1 cellular context compared by ENCODE assay signal in the genomic region with DNA sequence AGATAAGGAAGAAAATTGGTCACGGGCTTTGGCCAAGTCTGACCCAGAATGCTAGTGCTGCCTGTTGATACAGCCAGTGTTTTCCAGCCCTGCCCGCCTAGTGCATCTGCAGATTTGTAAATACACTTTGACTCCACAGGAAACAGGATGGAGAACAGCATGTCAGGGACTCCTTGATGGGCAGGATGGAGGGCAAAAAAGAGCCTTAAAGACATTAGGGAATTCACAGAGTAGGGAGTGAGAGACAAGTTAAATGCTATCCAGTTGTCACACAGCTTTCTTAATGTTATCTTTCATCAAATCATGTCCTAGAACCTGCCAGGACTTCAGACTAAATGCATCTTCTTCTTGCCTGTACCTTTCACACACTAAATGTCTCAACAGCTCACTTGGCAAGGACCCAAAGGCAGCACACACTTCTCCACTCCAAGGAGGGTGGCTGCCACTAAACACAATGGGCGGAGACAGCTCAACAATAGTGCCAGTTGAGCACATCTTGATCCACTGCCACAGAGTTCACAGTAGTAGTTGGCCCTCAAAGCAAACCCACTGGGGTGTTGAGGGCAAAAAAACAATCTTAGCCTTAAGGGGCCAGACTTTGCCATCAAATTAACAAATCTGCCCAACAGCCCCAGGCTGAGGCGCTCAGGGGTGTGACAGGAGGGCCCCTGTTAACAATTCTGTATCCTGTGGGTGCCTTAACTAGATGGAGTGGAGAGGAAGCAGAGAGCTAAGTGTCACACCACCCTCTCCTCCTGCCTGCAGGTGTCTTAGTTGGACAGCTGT.
A peak's percentile ranks its signal among the peaks of the same experiment; 100 is the strongest.
TF ChIP-seq lines count a peak whose summit lies in the region.

No MANE protein-coding gene starts in this region.

TF ChIP-seq in HEK293, 187 proteins besides CTCF, POLR2A, EP300 and RAD21 (continued from another document):
- TF ChIP-seq, protein P1, sequence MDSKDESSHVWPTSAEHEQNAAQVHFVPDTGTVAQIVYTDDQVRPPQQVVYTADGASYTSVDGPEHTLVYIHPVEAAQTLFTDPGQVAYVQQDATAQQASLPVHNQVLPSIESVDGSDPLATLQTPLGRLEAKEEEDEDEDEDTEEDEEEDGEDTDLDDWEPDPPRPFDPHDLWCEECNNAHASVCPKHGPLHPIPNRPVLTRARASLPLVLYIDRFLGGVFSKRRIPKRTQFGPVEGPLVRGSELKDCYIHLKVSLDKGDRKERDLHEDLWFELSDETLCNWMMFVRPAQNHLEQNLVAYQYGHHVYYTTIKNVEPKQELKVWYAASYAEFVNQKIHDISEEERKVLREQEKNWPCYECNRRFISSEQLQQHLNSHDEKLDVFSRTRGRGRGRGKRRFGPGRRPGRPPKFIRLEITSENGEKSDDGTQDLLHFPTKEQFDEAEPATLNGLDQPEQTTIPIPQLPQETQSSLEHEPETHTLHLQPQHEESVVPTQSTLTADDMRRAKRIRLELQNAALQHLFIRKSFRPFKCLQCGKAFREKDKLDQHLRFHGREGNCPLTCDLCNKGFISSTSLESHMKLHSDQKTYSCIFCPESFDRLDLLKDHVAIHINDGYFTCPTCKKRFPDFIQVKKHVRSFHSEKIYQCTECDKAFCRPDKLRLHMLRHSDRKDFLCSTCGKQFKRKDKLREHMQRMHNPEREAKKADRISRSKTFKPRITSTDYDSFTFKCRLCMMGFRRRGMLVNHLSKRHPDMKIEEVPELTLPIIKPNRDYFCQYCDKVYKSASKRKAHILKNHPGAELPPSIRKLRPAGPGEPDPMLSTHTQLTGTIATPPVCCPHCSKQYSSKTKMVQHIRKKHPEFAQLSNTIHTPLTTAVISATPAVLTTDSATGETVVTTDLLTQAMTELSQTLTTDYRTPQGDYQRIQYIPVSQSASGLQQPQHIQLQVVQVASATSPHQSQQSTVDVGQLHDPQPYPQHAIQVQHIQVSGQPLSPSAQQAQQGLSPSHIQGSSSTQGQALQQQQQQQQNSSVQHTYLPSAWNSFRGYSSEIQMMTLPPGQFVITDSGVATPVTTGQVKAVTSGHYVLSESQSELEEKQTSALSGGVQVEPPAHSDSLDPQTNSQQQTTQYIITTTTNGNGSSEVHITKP (tag by site-specific recombination; IDR thresholded peaks at IDR 0.05) = peak; percentile 78
- TF ChIP-seq ZNF324 (tag by site-specific recombination; IDR thresholded peaks at IDR 0.05) = no peak
- peak; percentile 45; the same call in 1 of the 2 replicates for TF ChIP-seq GLIS1 (tag by site-specific recombination; IDR thresholded peaks at IDR 0.05)
- peak; percentile 68 for TF ChIP-seq ZNF335 (tag by site-specific recombination; conservative IDR thresholded peaks at IDR 0.05)
- TF ChIP-seq KLF1 (tag by site-specific recombination; IDR thresholded peaks at IDR 0.05) = peak; percentile 83
- peak; percentile 75 for TF ChIP-seq ZIC2 (tag by site-specific recombination; IDR thresholded peaks at IDR 0.05)
- no peak for TF ChIP-seq WT1 (tag by site-specific recombination; IDR thresholded peaks at IDR 0.05)
- peak; percentile 20; the same call in 1 of the 2 replicates for TF ChIP-seq ZBTB20 (tag by site-specific recombination; IDR thresholded peaks at IDR 0.05)
